ENCODE assay signal across 8 cellular contexts in genomic region chr2:38875576-38876367, GRCh38. TPM values are rescaled to one million over a fixed set of nuclear protein-coding genes. Genes with fewer than 3 reads are reported as not detected.
A peak's percentile ranks its signal among the peaks of the same experiment; 100 is the strongest.
DNase-seq lines count a peak whose midpoint lies in the region; ATAC-seq and TF ChIP-seq lines count a peak whose summit lies in the region.

TSS of gene DHX57 (minus strand) at chr2:38875934. CDS start at chr2:38868405, 7,529 bp downstream.
TSS of gene MORN2 (plus strand) at chr2:38875976.

- peaks cover 13% of the 10 kb centered on the region for H3K4me1 Mint-ChIP-seq in activated T-helper 17 cell treated with anti-CD3 and anti-CD28 coated beads, Interleukin-2, amount 50 U/mL, for 72 hours
- H3K4me1 Mint-ChIP-seq in nephron progenitor cell, result peaks cover 26% of the 10 kb centered on the region

- no peaks in the 10 kb centered on the region for H3K36me3 Mint-ChIP-seq in activated T-helper 17 cell treated with anti-CD3 and anti-CD28 coated beads, Interleukin-2, amount 50 U/mL, for 72 hours (ENCODE audit: low read depth)
- H3K36me3 Mint-ChIP-seq in nephron progenitor cell (ENCODE audit: low read depth), result peaks cover 30% of the 10 kb centered on the region

- no peaks in the 10 kb centered on the region for H3K27me3 Mint-ChIP-seq in activated T-helper 17 cell treated with anti-CD3 and anti-CD28 coated beads, Interleukin-2, amount 50 U/mL, for 72 hours
- peaks cover 5% of the 10 kb centered on the region for H3K27me3 Mint-ChIP-seq in nephron progenitor cell (ENCODE audit: low read depth, poor library complexity)

- peak within 1 kb of the TSS; percentile 90 for H3K9ac ChIP-seq in GM23248

- in situ Hi-C loops in GM23248 (cut with MboI), result no loop called here

- no peaks in the 10 kb centered on the region for H4K20me1 ChIP-seq in GM23248 (ENCODE audit: insufficient read depth)

- H3K9me3 ChIP-seq in GM23248 (ENCODE audit: low read depth) (no peaks in the 10 kb centered on the region), KOPT-K1 (ENCODE audit: insufficient read depth, low read length, poor library complexity, severe bottlenecking) (peaks cover 13% of the 10 kb centered on the region)

- H3K36me3 ChIP-seq in GM23248 (ENCODE audit: low read depth) (no peaks in the 10 kb centered on the region), KOPT-K1 (ENCODE audit: insufficient read depth, low read length) (no peaks in the 10 kb centered on the region)

- H3K9me3 Mint-ChIP-seq in activated T-helper 17 cell treated with anti-CD3 and anti-CD28 coated beads, Interleukin-2, amount 50 U/mL, for 72 hours, result peaks cover 4% of the 10 kb centered on the region
- peaks cover 26% of the 10 kb centered on the region for H3K9me3 Mint-ChIP-seq in nephron progenitor cell

- H3K4me2 ChIP-seq in GM23248 (ENCODE audit: unreplicated experiment), result peak within 1 kb of the TSS; percentile 94

- DNase-seq in EL (peak; percentile 81), GM23248 (peak; percentile 92), RKO (ENCODE audit: low spot score) (peak; percentile 90), fibroblast of the conjunctiva (ENCODE audit: low read depth) (peak; percentile 63), nephron progenitor cell (peak; percentile 76)
- peak; percentile 84 for DNase-seq in stimulated activated naive CD8-positive, alpha-beta T cell treated with anti-CD3 and anti-CD28 coated beads, Interleukin-15, Interleukin-2, amounts not matched to agents 100 U/mL and 50 U/mL, for 24 hours

- H3K4me3 Mint-ChIP-seq in activated T-helper 17 cell treated with anti-CD3 and anti-CD28 coated beads, Interleukin-2, amount 50 U/mL, for 72 hours, result peak within 1 kb of the TSS; percentile 97
- H3K4me3 Mint-ChIP-seq in nephron progenitor cell, result peak within 1 kb of the TSS; percentile 95

- H3K27me3 ChIP-seq in GM23248 (replicated peaks; ENCODE audit: insufficient read depth), result no peaks in the 10 kb centered on the region

- peak within 1 kb of the TSS; percentile 100 for H2AFZ ChIP-seq in GM23248

- peak within 1 kb of the TSS; percentile 95 for H3K4me3 ChIP-seq in GM23248

- H3K4me1 ChIP-seq in GM23248 (ENCODE audit: insufficient read depth), result peaks cover 6% of the 10 kb centered on the region; the same call in 1 of the 2 replicates

- H3F3A ChIP-seq in GM23248 (ENCODE audit: insufficient read depth), result no peaks in the 10 kb centered on the region

- H3K27ac Mint-ChIP-seq in activated T-helper 17 cell treated with anti-CD3 and anti-CD28 coated beads, Interleukin-2, amount 50 U/mL, for 72 hours, result peak within 1 kb of the TSS; percentile 97
- H3K27ac Mint-ChIP-seq in nephron progenitor cell, result peak within 1 kb of the TSS; percentile 86

- H3K27ac ChIP-seq in GM23248 (peak within 1 kb of the TSS; percentile 74), KOPT-K1 (ENCODE audit: low read depth, low read length, poor library complexity, severe bottlenecking) (peak within 1 kb of the TSS; percentile 49)

- WGBS in GM23248 (ENCODE audit: low coverage in 1 of 2, low lambda C conversion rate in 2 of 2, missing lambda C conversion rate in 2 of 2), 2 experiments, result 1 to 2% methylated on average over 50 to 52 of the region's 52 CpGs

- H3K79me2 ChIP-seq in GM23248 (ENCODE audit: insufficient read depth), result peaks cover 56% of the 10 kb centered on the region

- H3K9me2 ChIP-seq in GM23248 (ENCODE audit: insufficient read depth), result no peaks in the 10 kb centered on the region

- TF ChIP-seq CTCF in nephron progenitor cell (IDR thresholded peaks at IDR 0.05), result no peak

- ATAC-seq in activated T-helper 17 cell treated with anti-CD3 and anti-CD28 coated beads, Interleukin-2, amount 50 U/mL, for 72 hours (replicated peaks), result peak; percentile 100
- ATAC-seq in stimulated activated naive CD8-positive, alpha-beta T cell treated with anti-CD3 and anti-CD28 coated beads, Interleukin-15, Interleukin-2, amounts not matched to agents 100 U/mL and 50 U/mL, for 24 hours, result peak; percentile 99

RNA-seq across cellular contexts. Expression of gene DHX57, which starts in this region (rescaled TPM):
- total RNA-seq in GM23248 (2014; rRNA removed; shearing (Covaris generic)), result 13.7 and 13.9 TPM in 2 replicates
- 7.7 and 10.5 TPM in 2 replicates for polyA plus RNA-seq in GM23248 (2016; fragmentation: Nextera tagmentation; extraction: Ambion mirVana)
- 10 to 100 TPM; 14.0 to 18.6 TPM for total RNA-seq in activated T-helper 17 cell treated with anti-CD3 and anti-CD28 coated beads, Interleukin-2, amount 50 U/mL, for 72 hours

RNA-seq across cellular contexts. Expression of gene MORN2, which starts in this region (rescaled TPM):
- total RNA-seq in GM23248 (2014; rRNA removed; shearing (Covaris generic)), result 17.3 and 38.5 TPM in 2 replicates
- 54.9 and 57.6 TPM in 2 replicates for polyA plus RNA-seq in GM23248 (2016; fragmentation: Nextera tagmentation; extraction: Ambion mirVana)
- total RNA-seq in activated T-helper 17 cell treated with anti-CD3 and anti-CD28 coated beads, Interleukin-2, amount 50 U/mL, for 72 hours, result 1 to 10 TPM; 4.5 to 8.2 TPM

Comparison
In these comparisons a context has a peak if more than half of its experiments do, and no peak if none do; other contexts are left out.
1. Peak in every context shown above with its lines: DNase-seq, ATAC-seq, H3K4me3 ChIP-seq and H3K27ac ChIP-seq.